Comparison of ENCODE assay signal across 1 cellular context in the genomic region with DNA sequence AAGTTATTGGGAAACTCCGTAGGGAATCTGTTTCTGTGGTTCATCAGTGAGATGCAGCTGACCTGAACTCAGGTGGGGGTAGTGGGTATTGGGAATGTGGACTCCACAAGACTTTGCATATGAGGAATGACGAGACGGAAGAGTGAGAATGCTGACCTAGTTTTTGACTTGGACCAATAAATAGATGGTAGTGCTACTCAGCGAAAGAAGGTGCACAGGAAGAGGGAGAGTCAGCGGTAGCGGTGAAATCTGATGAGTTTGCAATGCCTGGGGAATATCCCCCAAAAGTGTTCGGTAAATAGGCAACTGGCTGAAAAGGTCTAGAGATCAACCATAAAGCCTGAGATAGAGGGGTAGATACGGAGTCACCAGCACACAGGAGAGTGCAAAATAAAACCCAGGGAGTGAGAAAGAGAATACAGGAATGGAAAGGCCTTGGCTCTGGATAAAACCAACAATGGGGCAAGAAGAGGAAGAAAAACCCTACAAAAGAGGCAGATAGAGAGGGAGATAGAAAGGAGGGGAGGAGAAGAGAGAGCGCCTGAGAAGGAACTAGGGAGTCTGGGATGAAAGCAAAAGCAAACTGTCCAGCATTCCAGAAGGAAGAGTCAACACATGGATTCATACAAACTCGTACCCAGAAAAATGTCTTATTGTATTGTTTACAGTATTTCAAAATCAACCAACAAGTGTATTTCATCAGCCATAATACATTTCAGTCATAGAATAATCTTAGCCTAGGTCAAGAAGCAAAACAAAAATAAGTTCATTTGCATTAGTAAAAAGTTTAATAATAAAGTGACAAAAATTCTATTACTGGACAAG.
TF ChIP-seq lines count a peak whose summit lies in the region.

No MANE protein-coding gene starts in this region.

TF ChIP-seq in SK-N-SH, 30 proteins besides CTCF, POLR2A, EP300 and RAD21 (continued from another document):
- TF ChIP-seq, protein P1, sequence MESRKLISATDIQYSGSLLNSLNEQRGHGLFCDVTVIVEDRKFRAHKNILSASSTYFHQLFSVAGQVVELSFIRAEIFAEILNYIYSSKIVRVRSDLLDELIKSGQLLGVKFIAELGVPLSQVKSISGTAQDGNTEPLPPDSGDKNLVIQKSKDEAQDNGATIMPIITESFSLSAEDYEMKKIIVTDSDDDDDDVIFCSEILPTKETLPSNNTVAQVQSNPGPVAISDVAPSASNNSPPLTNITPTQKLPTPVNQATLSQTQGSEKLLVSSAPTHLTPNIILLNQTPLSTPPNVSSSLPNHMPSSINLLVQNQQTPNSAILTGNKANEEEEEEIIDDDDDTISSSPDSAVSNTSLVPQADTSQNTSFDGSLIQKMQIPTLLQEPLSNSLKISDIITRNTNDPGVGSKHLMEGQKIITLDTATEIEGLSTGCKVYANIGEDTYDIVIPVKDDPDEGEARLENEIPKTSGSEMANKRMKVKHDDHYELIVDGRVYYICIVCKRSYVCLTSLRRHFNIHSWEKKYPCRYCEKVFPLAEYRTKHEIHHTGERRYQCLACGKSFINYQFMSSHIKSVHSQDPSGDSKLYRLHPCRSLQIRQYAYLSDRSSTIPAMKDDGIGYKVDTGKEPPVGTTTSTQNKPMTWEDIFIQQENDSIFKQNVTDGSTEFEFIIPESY (IDR thresholded peaks at IDR 0.05; ENCODE audit: borderline replicate concordance, low read depth), result no peak
- no peak for TF ChIP-seq SMC3 (IDR thresholded peaks at IDR 0.05; ENCODE audit: low read depth, low read length)
- TF ChIP-seq, protein P2, sequence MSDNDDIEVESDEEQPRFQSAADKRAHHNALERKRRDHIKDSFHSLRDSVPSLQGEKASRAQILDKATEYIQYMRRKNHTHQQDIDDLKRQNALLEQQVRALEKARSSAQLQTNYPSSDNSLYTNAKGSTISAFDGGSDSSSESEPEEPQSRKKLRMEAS (IDR thresholded peaks at IDR 0.05; ENCODE audit: low read depth), result 0 out of 2 replicates have a peak, but pooled peaks have one; percentile 35
- TF ChIP-seq TAF1 (IDR thresholded peaks at IDR 0.05; ENCODE audit: borderline replicate concordance, low read depth, low read length), result no peak
- no peak; the same call in 1 of the 2 replicates for TF ChIP-seq TCF12 (IDR thresholded peaks at IDR 0.05)
